1 cellular context compared by ENCODE assay signal in the genomic region with DNA sequence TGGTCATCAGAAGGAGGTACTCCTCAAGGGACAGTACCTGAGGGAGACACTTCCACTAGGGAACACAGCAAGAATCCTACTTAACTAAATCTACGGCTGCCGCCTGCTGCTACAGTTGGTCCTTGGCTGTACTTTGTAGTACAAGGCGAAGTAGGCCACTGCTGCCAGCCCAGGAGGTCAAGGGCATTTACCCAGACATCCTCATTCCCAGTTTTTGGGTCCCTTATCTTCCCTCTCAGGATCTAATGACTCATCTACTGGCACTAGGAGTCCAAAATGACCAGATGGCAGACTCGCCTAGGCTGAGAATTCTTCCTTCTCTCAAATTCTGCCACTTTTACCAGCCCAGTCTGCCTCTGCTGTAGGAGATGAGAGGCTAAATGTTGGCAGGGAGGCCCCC.
TF ChIP-seq lines count a peak whose summit lies in the region.

No MANE protein-coding gene starts in this region.

TF ChIP-seq in K562, 482 proteins besides CTCF, POLR2A, EP300 and RAD21 (continued from another document):
- TF ChIP-seq ATF3 (IDR thresholded peaks at IDR 0.05) (peak; percentile 21; the same call in 1 of the 2 replicates), ATF3 (CRISPR knock-in tag; conservative IDR thresholded peaks at IDR 0.05) (no peak), FOSL1 (tag; conservative IDR thresholded peaks at IDR 0.05) (peak; percentile 61; the same call in 1 of the 2 replicates)
